10 cellular contexts compared by ENCODE assay signal in the genomic region with DNA sequence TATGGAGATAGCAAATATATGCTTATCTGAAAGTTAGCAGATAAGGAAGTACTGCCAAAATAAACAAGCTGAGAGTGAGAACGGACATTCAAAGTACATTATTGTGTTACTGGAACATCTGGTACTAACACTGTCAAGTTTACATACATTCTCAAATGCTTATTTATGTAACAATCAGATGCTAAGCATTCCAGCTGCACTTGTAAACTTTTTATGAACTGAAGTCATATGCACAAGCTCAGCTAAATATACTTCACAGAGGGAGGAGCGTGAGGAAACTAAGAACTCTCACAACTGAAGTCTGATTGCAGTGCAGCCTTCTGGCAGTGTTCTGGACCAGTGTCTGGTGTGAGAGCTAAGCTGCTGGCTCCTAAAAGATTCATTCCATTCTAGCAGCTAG.
DNase-seq lines count a peak whose midpoint lies in the region; ATAC-seq and TF ChIP-seq lines count a peak whose summit lies in the region.
"Had no signal": no experiment of that assay in that cellular context is flagged by ENCODE, and none has a peak within 500 bp of the region (broad histone marks: within the 10 kb centered on the region; RNA-seq: fewer than 3 reads in every experiment).

No MANE protein-coding gene starts in this region.

- no TSS peak for BruUV-seq in mammary epithelial cell (replicated peaks; lab: Mats Ljungman, UMichigan)

- H3K36me3 Mint-ChIP-seq in type B pancreatic cell, result no peaks in the 10 kb centered on the region

- dilution Hi-C loops in mammary epithelial cell (cut with HindIII; ENCODE audit: low sequenced_read_pairs), result no loop called here

- no peak for TF ChIP-seq CTCF in mammary epithelial cell (conservative IDR thresholded peaks at IDR 0.05 in 1 of 2, IDR thresholded peaks at IDR 0.05 in 1 of 2; ENCODE audit: extremely low read depth in 1 of 2, insufficient read depth in 1 of 2, low read depth in 1 of 2, low read length in 2 of 2)
- TF ChIP-seq CTCF in type B pancreatic cell (conservative IDR thresholded peaks at IDR 0.05), result no peak
- TF ChIP-seq CTCF in esophagus squamous epithelium (IDR thresholded peaks at IDR 0.05), result no peak

- intact Hi-C loops in mammary epithelial cell (cut with micrococcal nuclease), result loop anchor here (5.0 kb wide), 1 partner anchor 133 kb away; no protein-coding TSS in a partner anchor
- intact Hi-C loops in left colon (cut with DNase I, micrococcal nuclease), result no loop called here
- intact Hi-C loops in esophagus squamous epithelium (cut with DNase I), result no loop called here

- whole genome bisulfite sequencing in mammary epithelial cell (ENCODE audit: low coverage, missing lambda C conversion rate), result 75% methylated on average over 2 of the region's 2 CpGs
- WGBS in esophagus squamous epithelium, 2 donors, result 54 to 62% methylated on average over 2 of the region's 2 CpGs

- H4K20me1 ChIP-seq in mammary epithelial cell (ENCODE audit: insufficient read depth, low read length), result no peaks in the 10 kb centered on the region

- no peak overlapping the region for H3K4me2 ChIP-seq in mammary epithelial cell (ENCODE audit: insufficient read depth, low read depth, low read length)

- no peaks in the 10 kb centered on the region for H3K9me3 Mint-ChIP-seq in type B pancreatic cell

- peak overlapping the region; percentile 70 for H3K4me3 Mint-ChIP-seq in type B pancreatic cell

- H3K27ac ChIP-seq in mammary epithelial cell (ENCODE audit: insufficient read depth, low read depth, low read length) (no peak overlapping the region), esophagus squamous epithelium (no peak overlapping the region)
- H3K27ac ChIP-seq: SJSA1, thyroid gland had no signal

- H3K79me2 ChIP-seq in mammary epithelial cell (ENCODE audit: insufficient read depth, low read length), result no peaks in the 10 kb centered on the region

- peaks cover 45% of the 10 kb centered on the region for H3K4me1 Mint-ChIP-seq in type B pancreatic cell (ENCODE audit: unreplicated experiment)

- H3K27me3 Mint-ChIP-seq in type B pancreatic cell, result no peaks in the 10 kb centered on the region

- peak overlapping the region; percentile 78 for H3K27ac Mint-ChIP-seq in type B pancreatic cell

- TF ChIP-seq POLR2A in esophagus squamous epithelium (IDR thresholded peaks at IDR 0.05), result no peak

- in situ Hi-C loops in mammary epithelial cell (cut with MboI; ENCODE audit: low sequenced_read_pairs in 2 of 2), result no loop called here

- no peaks in the 10 kb centered on the region for H3K36me3 ChIP-seq in mammary epithelial cell (ENCODE audit: insufficient read depth, low read length)
- no peaks in the 10 kb centered on the region for H3K36me3 ChIP-seq in esophagus squamous epithelium
- H3K36me3 ChIP-seq: SJSA1, thyroid gland had no signal

- H3K27me3 ChIP-seq in mammary epithelial cell (ENCODE audit: insufficient read depth, low read length) (no peaks in the 10 kb centered on the region), esophagus squamous epithelium (no peaks in the 10 kb centered on the region)
- H3K27me3 ChIP-seq: SJSA1, thyroid gland had no signal

- H3K4me3 ChIP-seq in mammary epithelial cell (replicated peaks in 1 of 3; ENCODE audit: insufficient read depth in 1 of 3, low read depth in 2 of 3, low read length in 3 of 3), result no peak overlapping the region
- H3K4me3 ChIP-seq in esophagus squamous epithelium, result no peak overlapping the region
- H3K4me3 ChIP-seq: SJSA1, thyroid gland had no signal

- H3K9me3 ChIP-seq in mammary epithelial cell (replicated peaks; ENCODE audit: insufficient read depth, low read length) (no peaks in the 10 kb centered on the region), esophagus squamous epithelium (no peaks in the 10 kb centered on the region)
- H3K9me3 ChIP-seq: SJSA1, thyroid gland had no signal

- H3K9ac ChIP-seq in mammary epithelial cell (ENCODE audit: insufficient read depth, low read length), result no peak overlapping the region

- peaks cover 23% of the 10 kb centered on the region for H3K4me1 ChIP-seq in mammary epithelial cell (ENCODE audit: insufficient read depth, low read length)
- peaks cover 0 to 38% (median 8%) of the 10 kb centered on the region in 3 donors for H3K4me1 ChIP-seq in esophagus squamous epithelium
- H3K4me1 ChIP-seq: thyroid gland had no signal

- no peak overlapping the region for H2AFZ ChIP-seq in mammary epithelial cell (ENCODE audit: low read depth, low read length)

- DNase-seq in NCI-H1092 treated with DMSO at 0.1 percent for 48 hours (lab: John Stamatoyannopoulos, UW) (peak; percentile 21), NCI-H1092 (lab: John Stamatoyannopoulos, UW) (no peak), mammary epithelial cell (peak; percentile 14), left colon (peak; percentile 15 to 51), type B pancreatic cell (ENCODE audit: extremely low spot score, unreplicated experiment) (no peak), NCI-H2029 (lab: John Stamatoyannopoulos, UW) (no peak), esophagus squamous epithelium (lab: John Stamatoyannopoulos, UW) (no peak), middle frontal gyrus (ENCODE audit: extremely low spot score, low spot score) (no peak)
- DNase-seq: thyroid gland had no signal

- ATAC-seq in left colon, result peak; percentile 72

- CTCF ChIA-PET in mammary epithelial cell (lab: Charles Lee; ENCODE audit: low non-redundant PET), result no interaction called here

Comparison
In these comparisons a context has a peak if more than half of its experiments do, and no peak if none do; other contexts are left out.
1. DNase-seq: peak in NCI-H1092 treated with DMSO at 0.1 percent for 48 hours (single experiment), mammary epithelial cell (single experiment) and left colon (2 of 2); none in NCI-H1092 (single experiment), type B pancreatic cell (single experiment), NCI-H2029 (single experiment), esophagus squamous epithelium (single experiment) and middle frontal gyrus (single experiment).